21 cellular contexts compared by ENCODE assay signal in genomic region chr10:106991084-106991483, GRCh38.
A peak's percentile ranks its signal among the peaks of the same experiment; 100 is the strongest.
DNase-seq lines count a peak whose midpoint lies in the region; ATAC-seq and TF ChIP-seq lines count a peak whose summit lies in the region.
"Had no signal": no experiment of that assay in that cellular context is flagged by ENCODE, and none has a peak within 500 bp of the region (broad histone marks: within the 10 kb centered on the region; RNA-seq: fewer than 3 reads in every experiment).

No MANE protein-coding gene starts in this region.

- TF ChIP-seq EP300 in esophagus muscularis mucosa (IDR thresholded peaks at IDR 0.05): no peak

- H3K4me3 ChIP-seq in BLaER1 treated with 17β-estradiol and CSF1 and Interleukin-3, amounts not matched to agents 10 nM and 100 nM: no peak overlapping the region
- H3K4me3 ChIP-seq in Loucy (ENCODE audit: low read length, poor library complexity, severe bottlenecking) (no peak overlapping the region), esophagus muscularis mucosa (no peak overlapping the region)
- H3K4me3 ChIP-seq: A549, GM23338 had no signal

- WGBS in esophagus muscularis mucosa: 67% methylated on average over 4 of the region's 4 CpGs

- no peak overlapping the region for H3K9ac ChIP-seq in BLaER1 treated with 17β-estradiol and CSF1 and Interleukin-3, amounts not matched to agents 10 nM and 100 nM
- no peak overlapping the region for H3K9ac ChIP-seq in Loucy (ENCODE audit: low read depth, low read length, poor library complexity, severe bottlenecking)

- ATAC-seq in GM19452 (IDR thresholded peaks at IDR 0.05; ENCODE audit: unreplicated experiment) (no peak), HG02840 (IDR thresholded peaks at IDR 0.05; ENCODE audit: low FRiP score, unreplicated experiment) (no peak)
- ATAC-seq: A549, GM23338, HCT116 had no signal

- 0 out of 22 replicates have a peak overlapping the region, but pooled peaks of 1 of the 11 experiments have one; percentile 14 for H3K27ac ChIP-seq in BLaER1 treated with 17β-estradiol and CSF1 and Interleukin-3, amounts not matched to agents 10 nM and 100 nM
- H3K27ac ChIP-seq in esophagus muscularis mucosa (replicated peaks in 1 of 4): no peak overlapping the region
- H3K27ac ChIP-seq: A549, C4-2B had no signal

- no peaks in the 10 kb centered on the region for H3K36me3 ChIP-seq in BLaER1 treated with 17β-estradiol and CSF1 and Interleukin-3, amounts not matched to agents 10 nM and 100 nM
- no peaks in the 10 kb centered on the region for H3K36me3 ChIP-seq in Loucy (ENCODE audit: insufficient read depth, low read length)
- no peaks in the 10 kb centered on the region for H3K36me3 ChIP-seq in esophagus muscularis mucosa
- H3K36me3 ChIP-seq: BE2C had no signal

- TF ChIP-seq CTCF in Loucy (conservative IDR thresholded peaks at IDR 0.05; ENCODE audit: low read length) (no peak), esophagus muscularis mucosa (IDR thresholded peaks at IDR 0.05) (no peak)

- H3K9me2 ChIP-seq in Loucy (replicated peaks; ENCODE audit: low read depth, low read length): no peaks in the 10 kb centered on the region

- intact Hi-C loops in esophagus muscularis mucosa (cut with DNase I): no loop called here

- H2AFZ ChIP-seq in Loucy (ENCODE audit: low read length): peak overlapping the region; percentile 23; the same call in 1 of the 2 replicates
- H2AFZ ChIP-seq: GM23338 had no signal

- H3K27me3 ChIP-seq in BLaER1 treated with 17β-estradiol and CSF1 and Interleukin-3, amounts not matched to agents 10 nM and 100 nM: no peaks in the 10 kb centered on the region
- H3K27me3 ChIP-seq in Loucy (ENCODE audit: insufficient read depth, low read length, poor library complexity, severe bottlenecking): no peaks in the 10 kb centered on the region
- no peaks in the 10 kb centered on the region for H3K27me3 ChIP-seq in esophagus muscularis mucosa
- H3K27me3 ChIP-seq: BE2C had no signal

- H3K4me1 ChIP-seq in BLaER1 treated with 17β-estradiol and CSF1 and Interleukin-3, amounts not matched to agents 10 nM and 100 nM: peaks cover 9 to 22% (median 14%) of the 10 kb centered on the region in 10 experiments
- H3K4me1 ChIP-seq in Loucy (ENCODE audit: insufficient read depth, low read length, poor library complexity, severe bottlenecking) (no peaks in the 10 kb centered on the region), esophagus muscularis mucosa (no peaks in the 10 kb centered on the region)
- H3K4me1 ChIP-seq: A549 had no signal

- H3F3A ChIP-seq in Loucy (ENCODE audit: low read depth): no peaks in the 10 kb centered on the region

- no peak for TF ChIP-seq POLR2A in esophagus muscularis mucosa (IDR thresholded peaks at IDR 0.05; ENCODE audit: low read depth)

- H3K4me2 ChIP-seq in BLaER1 treated with 17β-estradiol and CSF1 and Interleukin-3, amounts not matched to agents 10 nM and 100 nM: peak overlapping the region; percentile 32 to 54 (median 44)
- no peak overlapping the region for H3K4me2 ChIP-seq in Loucy (ENCODE audit: low read depth, low read length, poor library complexity, severe bottlenecking)
- H3K4me2 ChIP-seq: A549, GM23338 had no signal

- H4K20me1 ChIP-seq in BLaER1 treated with 17β-estradiol and CSF1 and Interleukin-3, amounts not matched to agents 10 nM and 100 nM: no peaks in the 10 kb centered on the region
- H4K20me1 ChIP-seq in Loucy (ENCODE audit: insufficient read depth, low read length, poor library complexity, severe bottlenecking): no peaks in the 10 kb centered on the region

- no peaks in the 10 kb centered on the region for H3K79me2 ChIP-seq in Loucy (ENCODE audit: insufficient read depth, low read length)

- DNase-seq in esophagus muscularis mucosa (ENCODE audit: extremely low spot score): peak; percentile 70
- DNase-seq in putamen (ENCODE audit: low spot score): peak; percentile 5
- DNase-seq in NCI-H1436 treated with DMSO at 0.1 percent for 48 hours (lab: John Stamatoyannopoulos, UW): no peak
- DNase-seq: 8988T; ACHN; AML-193; BE2C; CD4-positive, alpha-beta T cell; CD8-positive, alpha-beta memory T cell; DMS53; DMS79 treated with DMSO at 0.1 percent for 48 hours; GF-D8; H9 had no signal

- H3K9me3 ChIP-seq in BLaER1 treated with 17β-estradiol and CSF1 and Interleukin-3, amounts not matched to agents 10 nM and 100 nM (replicated peaks in 1 of 11): no peaks in the 10 kb centered on the region
- H3K9me3 ChIP-seq in Loucy (ENCODE audit: insufficient read depth, low read depth, low read length) (no peaks in the 10 kb centered on the region), esophagus muscularis mucosa (no peaks in the 10 kb centered on the region)
- H3K9me3 ChIP-seq: A549, BE2C had no signal
